16 cellular contexts compared by ENCODE assay signal in genomic region chr3:194042947-194043346, GRCh38.
DNase-seq lines count a peak whose midpoint lies in the region; TF ChIP-seq lines count a peak whose summit lies in the region.
"Had no signal": no experiment of that assay in that cellular context is flagged by ENCODE, and none has a peak within 500 bp of the region (broad histone marks: within the 10 kb centered on the region; RNA-seq: fewer than 3 reads in every experiment).

No MANE protein-coding gene starts in this region.

- H3K4me1 ChIP-seq in mammary epithelial cell (ENCODE audit: insufficient read depth, low read length) = no peaks in the 10 kb centered on the region
- H3K4me1 ChIP-seq in breast epithelium = no peaks in the 10 kb centered on the region
- H3K4me1 ChIP-seq in SJSA1 (replicated peaks) = peaks cover 21% of the 10 kb centered on the region
- H3K4me1 ChIP-seq in fibroblast of lung (ENCODE audit: control insufficient read depth, extremely low read depth, insufficient read depth, low read length) = no peaks in the 10 kb centered on the region
- H3K4me1 ChIP-seq: A549 had no signal

- no peaks in the 10 kb centered on the region for H3K79me2 ChIP-seq in mammary epithelial cell (ENCODE audit: insufficient read depth, low read length)
- no peaks in the 10 kb centered on the region for H3K79me2 ChIP-seq in fibroblast of lung (ENCODE audit: control insufficient read depth, insufficient read depth, low read length)
- H3K79me2 ChIP-seq: parathyroid adenoma had no signal

- H3K4me3 ChIP-seq in mammary epithelial cell (replicated peaks in 1 of 3; ENCODE audit: insufficient read depth in 1 of 3, low read depth in 2 of 3, low read length in 3 of 3) = no peak overlapping the region
- no peak overlapping the region for H3K4me3 ChIP-seq in breast epithelium
- no peak overlapping the region for H3K4me3 ChIP-seq in SJSA1
- no peak overlapping the region for H3K4me3 ChIP-seq in fibroblast of lung (replicated peaks in 1 of 4; ENCODE audit: control extremely low read depth in 1 of 4, insufficient read depth in 1 of 4, low read depth in 3 of 4, low read length in 4 of 4)
- H3K4me3 ChIP-seq: A549, tibial nerve had no signal

- no peak for TF ChIP-seq POLR2A in breast epithelium (IDR thresholded peaks at IDR 0.05)

- no peaks in the 10 kb centered on the region for H4K20me1 ChIP-seq in mammary epithelial cell (ENCODE audit: insufficient read depth, low read length)
- no peaks in the 10 kb centered on the region for H4K20me1 ChIP-seq in fibroblast of lung (ENCODE audit: control insufficient read depth, extremely low read depth, insufficient read depth, low read length)

- in situ Hi-C loops in mammary epithelial cell (cut with MboI; ENCODE audit: low sequenced_read_pairs in 2 of 2) = no loop called here

- DNase-seq in mammary epithelial cell (peak; percentile 57), breast epithelium (ENCODE audit: low spot score in 2 of 2) (no peak), SJSA1 (ENCODE audit: low read depth in 1 of 2, low spot score in 2 of 2) (peak; percentile 60 to 68), fibroblast of lung (ENCODE audit: low read depth in 2 of 2) (peak; percentile 18 to 95), stromal cell of bone marrow (ENCODE audit: low read depth) (peak; percentile 21), inferior parietal cortex (ENCODE audit: extremely low spot score) (no peak), putamen (ENCODE audit: low spot score) (no peak), HPDE6-E6E7 (ENCODE audit: extremely low spot score) (no peak)
- DNase-seq: activated naive CD4-positive, alpha-beta T cell; erythroblast; KBM-7; NCI-H1436 treated with DMSO at 0.1 percent for 48 hours; NCI-H774 had no signal

- CTCF ChIA-PET in mammary epithelial cell (lab: Charles Lee; ENCODE audit: low non-redundant PET) = no interaction called here

- dilution Hi-C loops in mammary epithelial cell (cut with HindIII; ENCODE audit: low sequenced_read_pairs) = no loop called here

- no peak overlapping the region for H3K4me2 ChIP-seq in mammary epithelial cell (ENCODE audit: insufficient read depth, low read depth, low read length)
- no peak overlapping the region for H3K4me2 ChIP-seq in fibroblast of lung (ENCODE audit: extremely low read depth, insufficient read depth, low read length)
- H3K4me2 ChIP-seq: A549 had no signal

- H3K27me3 ChIP-seq in mammary epithelial cell (ENCODE audit: insufficient read depth, low read length) = no peaks in the 10 kb centered on the region
- H3K27me3 ChIP-seq in breast epithelium = no peaks in the 10 kb centered on the region
- no peaks in the 10 kb centered on the region for H3K27me3 ChIP-seq in SJSA1 (replicated peaks)
- H3K27me3 ChIP-seq in fibroblast of lung (ENCODE audit: control insufficient read depth, insufficient read depth, low read length) = peaks cover 6% of the 10 kb centered on the region
- H3K27me3 ChIP-seq: tibial nerve had no signal

- intact Hi-C loops in mammary epithelial cell (cut with micrococcal nuclease) = no loop called here
- intact Hi-C loops in breast epithelium (cut with DNase I; ENCODE audit: low total_unique reads) = loop anchor here (10.0 kb wide), 1 partner anchor 828 kb away; no protein-coding TSS in a partner anchor

- no TSS peak for BruUV-seq in mammary epithelial cell (replicated peaks; lab: Mats Ljungman, UMichigan)

- no peak overlapping the region for H3K27ac ChIP-seq in mammary epithelial cell (ENCODE audit: insufficient read depth, low read depth, low read length)
- H3K27ac ChIP-seq in breast epithelium = no peak overlapping the region
- H3K27ac ChIP-seq in SJSA1 = peak overlapping the region; percentile 71
- no peak overlapping the region for H3K27ac ChIP-seq in fibroblast of lung (ENCODE audit: insufficient read depth, low read length)
- H3K27ac ChIP-seq: A549, parathyroid adenoma, tibial nerve had no signal

- no peak for TF ChIP-seq CTCF in mammary epithelial cell (conservative IDR thresholded peaks at IDR 0.05 in 1 of 2, IDR thresholded peaks at IDR 0.05 in 1 of 2; ENCODE audit: extremely low read depth in 1 of 2, insufficient read depth in 1 of 2, low read depth in 1 of 2, low read length in 2 of 2)
- TF ChIP-seq CTCF in breast epithelium (IDR thresholded peaks at IDR 0.05) = no peak
- no peak for TF ChIP-seq CTCF in fibroblast of lung (conservative IDR thresholded peaks at IDR 0.05 in 1 of 2, IDR thresholded peaks at IDR 0.05 in 1 of 2; ENCODE audit: low read depth in 1 of 2, low read length in 2 of 2)

- H3K9me3 ChIP-seq in mammary epithelial cell (replicated peaks; ENCODE audit: insufficient read depth, low read length) (no peaks in the 10 kb centered on the region), breast epithelium (no peaks in the 10 kb centered on the region), SJSA1 (replicated peaks) (no peaks in the 10 kb centered on the region), fibroblast of lung (ENCODE audit: control insufficient read depth, insufficient read depth, low read depth, low read length) (no peaks in the 10 kb centered on the region)
- H3K9me3 ChIP-seq: A549, tibial nerve had no signal

- H3K36me3 ChIP-seq in mammary epithelial cell (ENCODE audit: insufficient read depth, low read length) (no peaks in the 10 kb centered on the region), breast epithelium (no peaks in the 10 kb centered on the region), SJSA1 (no peaks in the 10 kb centered on the region), fibroblast of lung (ENCODE audit: control insufficient read depth, insufficient read depth, low read length) (no peaks in the 10 kb centered on the region)
- H3K36me3 ChIP-seq: tibial nerve had no signal

- H3K9ac ChIP-seq in mammary epithelial cell (ENCODE audit: insufficient read depth, low read length) (no peak overlapping the region), fibroblast of lung (ENCODE audit: insufficient read depth, low read length) (no peak overlapping the region)
- H3K9ac ChIP-seq: parathyroid adenoma had no signal

- H2AFZ ChIP-seq in mammary epithelial cell (ENCODE audit: low read depth, low read length) (no peak overlapping the region), fibroblast of lung (ENCODE audit: low read length) (no peak overlapping the region)
- H2AFZ ChIP-seq: parathyroid adenoma had no signal

- WGBS in mammary epithelial cell (ENCODE audit: low coverage, missing lambda C conversion rate) = 90% methylated on average over 5 of the region's 6 CpGs

Comparison
In these comparisons a context has a peak if more than half of its experiments do, and no peak if none do; other contexts are left out.
1. DNase-seq: peak in mammary epithelial cell (single experiment), SJSA1 (2 of 2), fibroblast of lung (2 of 2) and stromal cell of bone marrow (single experiment); none in breast epithelium (0 of 2), inferior parietal cortex (single experiment), putamen (single experiment) and HPDE6-E6E7 (single experiment).